8 cellular contexts compared by ENCODE assay signal in the genomic region with DNA sequence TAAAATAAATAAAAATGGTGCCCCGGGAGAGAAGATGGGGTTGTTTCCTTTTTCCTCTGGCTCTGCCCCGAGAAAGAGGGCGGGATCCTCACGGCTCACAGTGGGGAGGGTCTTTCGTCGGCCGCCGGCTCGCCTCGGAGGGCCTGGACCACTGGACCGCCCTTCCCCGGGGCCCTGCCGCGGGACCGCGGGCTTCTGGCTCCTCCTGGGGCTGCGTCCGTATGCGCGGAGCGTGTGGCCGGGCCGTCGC. TPM values are rescaled to one million over a fixed set of nuclear protein-coding genes. Genes with fewer than 3 reads are reported as not detected.
A peak's percentile ranks its signal among the peaks of the same experiment; 100 is the strongest.
DNase-seq lines count a peak whose midpoint lies in the region; TF ChIP-seq lines count a peak whose summit lies in the region.

No MANE protein-coding gene starts in this region.

- TF ChIP-seq CTCF in progenitor cell of endocrine pancreas (IDR thresholded peaks at IDR 0.05; ENCODE audit: unreplicated experiment) = no peak

- peaks cover 28% of the 10 kb centered on the region for H3K4me1 Mint-ChIP-seq in progenitor cell of endocrine pancreas (ENCODE audit: low read depth)

- no peaks in the 10 kb centered on the region for H3K27me3 Mint-ChIP-seq in progenitor cell of endocrine pancreas

- H3K36me3 Mint-ChIP-seq in progenitor cell of endocrine pancreas (ENCODE audit: insufficient read depth) = no peaks in the 10 kb centered on the region

- H3K9me3 Mint-ChIP-seq in progenitor cell of endocrine pancreas (ENCODE audit: low read depth) = no peaks in the 10 kb centered on the region

- DNase-seq in NCI-H82 (lab: John Stamatoyannopoulos, UW) = peak; percentile 75
- no peak for DNase-seq in NCI-H82 treated with DMSO at 0.1 percent for 48 hours (lab: John Stamatoyannopoulos, UW; ENCODE audit: unreplicated experiment)
- DNase-seq in Jurkat, Clone E6-1 (ENCODE audit: low read depth, low spot score) = peak; percentile 24
- DNase-seq in cerebellar cortex (ENCODE audit: low spot score) = peak; percentile 37
- no peak for DNase-seq in progenitor cell of endocrine pancreas (ENCODE audit: low spot score, unreplicated experiment)
- no peak for DNase-seq in stimulated activated naive CD4-positive, alpha-beta T cell treated with Interleukin-2 at 50 U/mL for 16 hours (lab: John Stamatoyannopoulos, UW)
- DNase-seq in stimulated activated CD8-positive, alpha-beta memory T cell treated with anti-CD3 and anti-CD28 coated beads, Interleukin-4, amount 100 ng/mL, for 48 hours = no peak
- DNase-seq in AG08396 (ENCODE audit: low spot score) = no peak

- H3K4me3 Mint-ChIP-seq in progenitor cell of endocrine pancreas (ENCODE audit: low read depth) = peak overlapping the region; percentile 87

- H3K4me3 ChIP-seq in Jurkat, Clone E6-1 (ENCODE audit: low read length) = peak overlapping the region; percentile 75

- H3K27ac Mint-ChIP-seq in progenitor cell of endocrine pancreas = peak overlapping the region; percentile 96

RNA-seq across cellular contexts. Expression of a gene that starts 3.5 kb away (rescaled TPM):
- 41.1 TPM for polyA plus RNA-seq in Jurkat, Clone E6-1 (2012; ENCODE audit: insufficient read depth, insufficient read length)
- 96.9 and 107 TPM in 2 replicates for total RNA-seq in progenitor cell of endocrine pancreas

RNA-seq across cellular contexts. Expression of a gene that starts 58.0 kb away (rescaled TPM):
- 101 TPM for polyA plus RNA-seq in Jurkat, Clone E6-1 (2012; ENCODE audit: insufficient read depth, insufficient read length)
- 203 and 216 TPM in 2 replicates for total RNA-seq in progenitor cell of endocrine pancreas

Comparison
In these comparisons a context has a peak if more than half of its experiments do, and no peak if none do; other contexts are left out.
1. DNase-seq: peak in NCI-H82 (single experiment), Jurkat, Clone E6-1 (single experiment) and cerebellar cortex (single experiment); none in NCI-H82 treated with DMSO at 0.1 percent for 48 hours (single experiment), progenitor cell of endocrine pancreas (single experiment), stimulated activated naive CD4-positive, alpha-beta T cell treated with Interleukin-2 at 50 U/mL for 16 hours (single experiment), stimulated activated CD8-positive, alpha-beta memory T cell treated with anti-CD3 and anti-CD28 coated beads, Interleukin-4, amount 100 ng/mL, for 48 hours (single experiment) and AG08396 (single experiment).